9 cellular contexts compared by ENCODE assay signal in the genomic region with DNA sequence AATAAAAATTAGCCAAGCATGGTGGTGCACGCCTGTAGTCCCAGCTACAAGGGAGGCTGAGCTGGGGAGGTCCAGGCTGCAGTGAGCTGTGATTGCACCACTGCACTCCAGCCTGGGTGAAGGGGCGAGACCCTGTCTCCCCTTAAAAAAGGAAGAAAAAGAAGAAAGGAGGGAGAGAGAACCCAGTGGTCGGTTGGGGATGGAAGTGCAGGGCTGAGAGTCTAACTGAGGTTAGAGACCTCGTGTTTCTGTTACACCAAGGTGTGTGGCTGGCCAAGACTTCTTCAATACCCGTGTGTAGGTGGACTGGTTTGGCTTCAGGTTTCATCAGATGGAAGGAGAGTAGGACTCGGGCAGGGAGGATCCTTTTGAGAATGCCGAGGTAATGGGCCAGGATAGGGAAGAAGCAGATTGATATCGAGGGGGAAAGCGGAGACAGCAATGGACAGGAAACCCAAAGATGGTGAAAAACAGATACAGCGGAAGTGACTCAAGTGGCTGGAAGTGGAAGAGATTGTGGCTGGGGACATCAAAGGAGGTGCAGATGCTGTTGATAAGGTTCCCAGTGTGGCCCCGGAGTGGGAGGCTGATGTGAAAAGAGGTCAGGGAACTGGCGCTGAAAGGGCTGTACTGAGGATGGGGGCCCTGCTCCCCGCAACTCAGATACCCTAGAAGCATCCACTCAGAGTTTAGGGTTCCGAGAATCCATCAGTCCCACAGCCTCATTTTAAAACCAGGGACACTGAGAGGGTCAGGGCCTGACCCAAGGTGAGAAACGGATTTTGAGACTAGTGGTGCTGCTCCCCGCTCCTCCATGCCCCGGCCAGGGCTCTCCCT. TPM values are rescaled to one million over a fixed set of nuclear protein-coding genes. Genes with fewer than 3 reads are reported as not detected.
DNase-seq lines count a peak whose midpoint lies in the region; ATAC-seq and TF ChIP-seq lines count a peak whose summit lies in the region.
"Had no signal": no experiment of that assay in that cellular context is flagged by ENCODE, and none has a peak within 500 bp of the region (broad histone marks: within the 10 kb centered on the region; RNA-seq: fewer than 3 reads in every experiment).

No MANE protein-coding gene starts in this region.

- no peaks in the 10 kb centered on the region for H3K9me3 ChIP-seq in GM23248 (ENCODE audit: low read depth)

- H3K9ac ChIP-seq in GM23248 = no peak overlapping the region

- no peaks in the 10 kb centered on the region for H3K4me1 ChIP-seq in GM23248 (ENCODE audit: insufficient read depth)

- H3K4me3 ChIP-seq in H7 (ENCODE audit: insufficient read depth, low read depth, low read length) (peak overlapping the region; percentile 61), GM23248 (no peak overlapping the region)

- no peaks in the 10 kb centered on the region for H3K36me3 ChIP-seq in H7 (replicated peaks; ENCODE audit: control insufficient read depth, insufficient read depth, low read length)
- no peaks in the 10 kb centered on the region for H3K36me3 ChIP-seq in GM23248 (ENCODE audit: low read depth)

- no peaks in the 10 kb centered on the region for H3K9me2 ChIP-seq in GM23248 (ENCODE audit: insufficient read depth)

- H4K20me1 ChIP-seq in GM23248 (ENCODE audit: insufficient read depth) = no peaks in the 10 kb centered on the region

- no peak overlapping the region for H2AFZ ChIP-seq in GM23248

- no peak for ATAC-seq in GM19467 (IDR thresholded peaks at IDR 0.05; ENCODE audit: unreplicated experiment)

- WGBS in GM23248 (ENCODE audit: low coverage in 1 of 2, low lambda C conversion rate in 2 of 2, missing lambda C conversion rate in 2 of 2), 2 experiments = 78 to 85% methylated on average over 16 to 17 of the region's 17 CpGs

- no peak overlapping the region for H3K27ac ChIP-seq in GM23248

- H3F3A ChIP-seq in GM23248 (ENCODE audit: insufficient read depth) = no peaks in the 10 kb centered on the region

- DNase-seq in H7 = no peak
- DNase-seq in activated CD4-positive, alpha-beta T cell treated with anti-CD3 and anti-CD28 coated beads, Interleukin-2, amount 50 U/mL, for 24 hours (ENCODE audit: low read depth in 1 of 2, low spot score in 1 of 2) = peak; percentile 21 to 51
- peak; percentile 51 to 65 for DNase-seq in erythroblast (lab: John Stamatoyannopoulos, UW)
- DNase-seq in stimulated activated CD4-positive, alpha-beta T cell treated with anti-CD3 and anti-CD28 coated beads, Interleukin-2, amount 100 ng/mL, for 48 hours = peak; percentile 43 to 47
- no peak for DNase-seq in NCI-H748 (lab: John Stamatoyannopoulos, UW; ENCODE audit: unreplicated experiment)
- no peak for DNase-seq in GM23248
- DNase-seq in EL = no peak

- peaks cover 28% of the 10 kb centered on the region for H3K27me3 ChIP-seq in H7 (ENCODE audit: control insufficient read depth, insufficient read depth, low read length)
- H3K27me3 ChIP-seq in GM23248 (replicated peaks; ENCODE audit: insufficient read depth) = peaks cover 81% of the 10 kb centered on the region

- H3K79me2 ChIP-seq in GM23248 (ENCODE audit: insufficient read depth) = no peaks in the 10 kb centered on the region

- H3K4me2 ChIP-seq in GM23248 (ENCODE audit: unreplicated experiment) = no peak overlapping the region

- TF ChIP-seq POLR2A in erythroblast (IDR thresholded peaks at IDR 0.05; ENCODE audit: low read length) = no peak

- in situ Hi-C loops in GM23248 (cut with MboI) = no loop called here

RNA-seq across cellular contexts. Expression of a gene that starts 0.7 kb away (rescaled TPM):
- 0.73 and 1.4 TPM in 2 replicates for total RNA-seq in H7 (2014; rRNA removed; shearing (Covaris generic))
- total RNA-seq in GM23248 (2014; rRNA removed; shearing (Covaris generic)) = 0.11 TPM in 1 of 2 replicates, not detected in the other
- polyA plus RNA-seq in GM23248 (2016; fragmentation: Nextera tagmentation; extraction: Ambion mirVana) = not detected in 2 replicates

RNA-seq across cellular contexts. Expression of a gene that starts 1.1 kb away (rescaled TPM):
- total RNA-seq in H7 (2014; rRNA removed; shearing (Covaris generic)) = 0.04 TPM in 1 of 2 replicates, not detected in the other
- not detected in 2 replicates for total RNA-seq in GM23248 (2014; rRNA removed; shearing (Covaris generic))
- not detected in 2 replicates for polyA plus RNA-seq in GM23248 (2016; fragmentation: Nextera tagmentation; extraction: Ambion mirVana)
- polyA plus RNA-seq: adipose tissue had no signal

RNA-seq across cellular contexts. Expression of a gene that starts 46.1 kb away (rescaled TPM):
- total RNA-seq in H7 (2014; rRNA removed; shearing (Covaris generic)) = not detected in 2 replicates
- not detected in 2 replicates for total RNA-seq in GM23248 (2014; rRNA removed; shearing (Covaris generic))
- polyA plus RNA-seq in GM23248 (2016; fragmentation: Nextera tagmentation; extraction: Ambion mirVana) = not detected in 2 replicates
- polyA plus RNA-seq: adipose tissue had no signal

Comparison
In these comparisons a context has a peak if more than half of its experiments do, and no peak if none do; other contexts are left out.
1. DNase-seq: peak in activated CD4-positive, alpha-beta T cell treated with anti-CD3 and anti-CD28 coated beads, Interleukin-2, amount 50 U/mL, for 24 hours (2 of 2), erythroblast (2 of 2) and stimulated activated CD4-positive, alpha-beta T cell treated with anti-CD3 and anti-CD28 coated beads, Interleukin-2, amount 100 ng/mL, for 48 hours (2 of 2); none in H7 (single experiment), NCI-H748 (single experiment), GM23248 (single experiment) and EL (single experiment).